Comparison of ENCODE assay signal across 1 cellular context in the genomic region with DNA sequence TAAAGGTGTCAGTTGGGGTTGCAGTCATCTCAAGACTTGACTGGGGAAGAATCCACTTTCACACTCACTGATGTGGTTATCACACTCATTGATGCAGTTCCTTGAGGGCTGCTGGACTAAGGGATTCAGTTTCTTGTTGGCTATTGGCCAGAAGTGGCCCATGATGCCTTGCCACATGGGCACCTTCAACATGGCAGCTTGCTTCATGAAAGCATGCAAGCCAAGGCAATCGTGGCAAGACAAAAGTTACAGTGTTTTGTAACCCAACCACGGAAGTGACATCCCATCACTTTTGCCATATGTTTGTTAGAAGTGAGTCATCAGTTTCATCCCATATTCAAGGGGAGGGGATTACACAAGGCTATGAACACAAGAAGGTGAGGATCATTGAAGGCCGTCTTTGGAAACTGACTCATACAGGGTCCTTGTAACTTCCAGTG.
TF ChIP-seq lines count a peak whose summit lies in the region.

No MANE protein-coding gene starts in this region.

TF ChIP-seq in HepG2, 621 proteins besides CTCF, POLR2A, EP300 and RAD21 (continued from another document and continues in another):
- no peak for TF ChIP-seq FOXP4 (CRISPR knock-in tag; IDR thresholded peaks at IDR 0.05)
- TF ChIP-seq HNRNPK (IDR thresholded peaks at IDR 0.05; ENCODE audit: low read depth, low read length, poor library complexity, severe bottlenecking) = no peak
- TF ChIP-seq FOXA1 (IDR thresholded peaks at IDR 0.05) = no peak
- peak; percentile 44; the same call in 1 of the 2 replicates for TF ChIP-seq FOXA1 (CRISPR knock-in tag; IDR thresholded peaks at IDR 0.05)
- TF ChIP-seq ZNF558 (CRISPR knock-in tag; IDR thresholded peaks at IDR 0.05; ENCODE audit: borderline replicate concordance) = no peak
- no peak for TF ChIP-seq ZNF629 (CRISPR knock-in tag; conservative IDR thresholded peaks at IDR 0.05)
- TF ChIP-seq IRX3 (CRISPR knock-in tag; IDR thresholded peaks at IDR 0.05; ENCODE audit: borderline replicate concordance, low read depth) = no peak
- no peak for TF ChIP-seq REXO4 (CRISPR knock-in tag; IDR thresholded peaks at IDR 0.05; ENCODE audit: borderline replicate concordance)
- no peak for TF ChIP-seq RBFOX2 (IDR thresholded peaks at IDR 0.05; ENCODE audit: low read depth, low read length)
- TF ChIP-seq JUND (CRISPR knock-in tag; IDR thresholded peaks at IDR 0.05) = no peak
- TF ChIP-seq TP53 (CRISPR knock-in tag; conservative IDR thresholded peaks at IDR 0.05) = no peak
- TF ChIP-seq MNT (IDR thresholded peaks at IDR 0.05) = 0 out of 2 replicates have a peak, but pooled peaks have one; percentile 12
- peak; percentile 35 for TF ChIP-seq BCL6 (CRISPR knock-in tag; IDR thresholded peaks at IDR 0.05)
- no peak for TF ChIP-seq IRF9 (CRISPR knock-in tag; IDR thresholded peaks at IDR 0.05; ENCODE audit: borderline replicate concordance)
- 0 out of 2 replicates have a peak, but pooled peaks have one; percentile 35 for TF ChIP-seq ERF (CRISPR knock-in tag; IDR thresholded peaks at IDR 0.05)
- no peak for TF ChIP-seq NAIF1 (CRISPR knock-in tag; IDR thresholded peaks at IDR 0.05; ENCODE audit: borderline replicate concordance)
- peak; percentile 52; the same call in 1 of the 2 replicates for TF ChIP-seq IRF2 (CRISPR knock-in tag; IDR thresholded peaks at IDR 0.05)
- TF ChIP-seq ZNF589 (CRISPR knock-in tag; conservative IDR thresholded peaks at IDR 0.05) = 0 out of 2 replicates have a peak, but pooled peaks have one; percentile 35
- TF ChIP-seq ATF4 (CRISPR knock-in tag; IDR thresholded peaks at IDR 0.05) = peak in 1 of 2 experiments; percentile 92; a peak in 2 of 4 replicates
- no peak for TF ChIP-seq ZBTB25 (CRISPR knock-in tag; IDR thresholded peaks at IDR 0.05)
- no peak for TF ChIP-seq NCOA5 (CRISPR knock-in tag; IDR thresholded peaks at IDR 0.05)
- no peak for TF ChIP-seq MLX (CRISPR knock-in tag; IDR thresholded peaks at IDR 0.05)
- peak; percentile 97 for TF ChIP-seq FOSL2 (CRISPR knock-in tag; IDR thresholded peaks at IDR 0.05)
- peak; percentile 56; the same call in 1 of the 2 replicates for TF ChIP-seq SP5 (CRISPR knock-in tag; IDR thresholded peaks at IDR 0.05; ENCODE audit: borderline replicate concordance, low read depth)
- no peak for TF ChIP-seq STAG1 (CRISPR knock-in tag; IDR thresholded peaks at IDR 0.05)
- no peak for TF ChIP-seq GABPA (IDR thresholded peaks at IDR 0.05; ENCODE audit: low read depth, low read length)
- TF ChIP-seq GABPA (CRISPR knock-in tag; IDR thresholded peaks at IDR 0.05; ENCODE audit: low read depth) = peak; percentile 53
- TF ChIP-seq SNRNP70 (IDR thresholded peaks at IDR 0.05; ENCODE audit: low read depth, low read length) = no peak
- peak; percentile 37; the same call in 1 of the 2 replicates for TF ChIP-seq RXRA (CRISPR knock-in tag; IDR thresholded peaks at IDR 0.05)
- TF ChIP-seq CBFB (CRISPR knock-in tag; IDR thresholded peaks at IDR 0.05) = no peak
- TF ChIP-seq CEBPG (CRISPR knock-in tag; IDR thresholded peaks at IDR 0.05) = peak; percentile 62; the same call in 1 of the 2 replicates
- 0 out of 2 replicates have a peak, but pooled peaks have one; percentile 21 for TF ChIP-seq EHMT2 (IDR thresholded peaks at IDR 0.05; ENCODE audit: borderline replicate concordance, low read depth, low read length)
- TF ChIP-seq SOX13 (IDR thresholded peaks at IDR 0.05) = no peak
- peak in 1 of 2 experiments; percentile 35; a peak in 1 of 4 replicates for TF ChIP-seq SOX13 (CRISPR knock-in tag; conservative IDR thresholded peaks at IDR 0.05 in 1 of 2, IDR thresholded peaks at IDR 0.05 in 1 of 2)
- no peak for TF ChIP-seq TCF12 (IDR thresholded peaks at IDR 0.05)
- no peak for TF ChIP-seq TCF12 (CRISPR knock-in tag; IDR thresholded peaks at IDR 0.05)
- TF ChIP-seq SATB2 (CRISPR knock-in tag; IDR thresholded peaks at IDR 0.05) = no peak
- no peak for TF ChIP-seq CC2D1A (CRISPR knock-in tag; IDR thresholded peaks at IDR 0.05)
- no peak for TF ChIP-seq NCOA1 (CRISPR knock-in tag; IDR thresholded peaks at IDR 0.05)
- TF ChIP-seq MYNN (CRISPR knock-in tag; IDR thresholded peaks at IDR 0.05; ENCODE audit: low read depth) = no peak
- peak; percentile 87 for TF ChIP-seq RARA (CRISPR knock-in tag; IDR thresholded peaks at IDR 0.05)
- no peak for TF ChIP-seq NFIC (IDR thresholded peaks at IDR 0.05; ENCODE audit: low read length)
- TF ChIP-seq XBP1 (CRISPR knock-in tag; IDR thresholded peaks at IDR 0.05) = no peak
- TF ChIP-seq ZNF766 (CRISPR knock-in tag; IDR thresholded peaks at IDR 0.05; ENCODE audit: borderline replicate concordance) = no peak
- peak; percentile 70 for TF ChIP-seq ELF1 (CRISPR knock-in tag; IDR thresholded peaks at IDR 0.05)
- no peak for TF ChIP-seq ZNF772 (CRISPR knock-in tag; IDR thresholded peaks at IDR 0.05)
- TF ChIP-seq SOX6 (IDR thresholded peaks at IDR 0.05) = no peak
- TF ChIP-seq SOX6 (CRISPR knock-in tag; IDR thresholded peaks at IDR 0.05) = peak; percentile 33; the same call in 1 of the 2 replicates
- no peak for TF ChIP-seq SSRP1 (CRISPR knock-in tag; IDR thresholded peaks at IDR 0.05)
- TF ChIP-seq ZNF792 (CRISPR knock-in tag; IDR thresholded peaks at IDR 0.05) = 0 out of 2 replicates have a peak, but pooled peaks have one; percentile 26
- TF ChIP-seq ZBTB7B (CRISPR knock-in tag; IDR thresholded peaks at IDR 0.05) = no peak
- TF ChIP-seq, protein P1, sequence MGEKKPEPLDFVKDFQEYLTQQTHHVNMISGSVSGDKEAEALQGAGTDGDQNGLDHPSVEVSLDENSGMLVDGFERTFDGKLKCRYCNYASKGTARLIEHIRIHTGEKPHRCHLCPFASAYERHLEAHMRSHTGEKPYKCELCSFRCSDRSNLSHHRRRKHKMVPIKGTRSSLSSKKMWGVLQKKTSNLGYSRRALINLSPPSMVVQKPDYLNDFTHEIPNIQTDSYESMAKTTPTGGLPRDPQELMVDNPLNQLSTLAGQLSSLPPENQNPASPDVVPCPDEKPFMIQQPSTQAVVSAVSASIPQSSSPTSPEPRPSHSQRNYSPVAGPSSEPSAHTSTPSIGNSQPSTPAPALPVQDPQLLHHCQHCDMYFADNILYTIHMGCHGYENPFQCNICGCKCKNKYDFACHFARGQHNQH (CRISPR knock-in tag; IDR thresholded peaks at IDR 0.05) = no peak; the same call in 1 of the 2 replicates
- peak; percentile 13; the same call in 1 of the 2 replicates for TF ChIP-seq TCF7 (IDR thresholded peaks at IDR 0.05; ENCODE audit: low read depth)
- TF ChIP-seq ATF7-NPFF (CRISPR knock-in tag; IDR thresholded peaks at IDR 0.05; ENCODE audit: low read depth) = no peak
- TF ChIP-seq ZNF782 (CRISPR knock-in tag; IDR thresholded peaks at IDR 0.05; ENCODE audit: borderline replicate concordance) = no peak
- no peak; the same call in 1 of the 2 replicates for TF ChIP-seq CREM (IDR thresholded peaks at IDR 0.05)
- no peak for TF ChIP-seq CREM (CRISPR knock-in tag; IDR thresholded peaks at IDR 0.05)
- TF ChIP-seq, protein P2, sequence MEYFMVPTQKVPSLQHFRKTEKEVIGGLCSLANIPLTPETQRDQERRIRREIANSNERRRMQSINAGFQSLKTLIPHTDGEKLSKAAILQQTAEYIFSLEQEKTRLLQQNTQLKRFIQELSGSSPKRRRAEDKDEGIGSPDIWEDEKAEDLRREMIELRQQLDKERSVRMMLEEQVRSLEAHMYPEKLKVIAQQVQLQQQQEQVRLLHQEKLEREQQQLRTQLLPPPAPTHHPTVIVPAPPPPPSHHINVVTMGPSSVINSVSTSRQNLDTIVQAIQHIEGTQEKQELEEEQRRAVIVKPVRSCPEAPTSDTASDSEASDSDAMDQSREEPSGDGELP (IDR thresholded peaks at IDR 0.05; ENCODE audit: borderline replicate concordance, low read depth) = 0 out of 2 replicates have a peak, but pooled peaks have one; percentile 39
- TF ChIP-seq CBX5 (CRISPR knock-in tag; IDR thresholded peaks at IDR 0.05; ENCODE audit: borderline replicate concordance) = peak; percentile 69
- TF ChIP-seq, protein P3, sequence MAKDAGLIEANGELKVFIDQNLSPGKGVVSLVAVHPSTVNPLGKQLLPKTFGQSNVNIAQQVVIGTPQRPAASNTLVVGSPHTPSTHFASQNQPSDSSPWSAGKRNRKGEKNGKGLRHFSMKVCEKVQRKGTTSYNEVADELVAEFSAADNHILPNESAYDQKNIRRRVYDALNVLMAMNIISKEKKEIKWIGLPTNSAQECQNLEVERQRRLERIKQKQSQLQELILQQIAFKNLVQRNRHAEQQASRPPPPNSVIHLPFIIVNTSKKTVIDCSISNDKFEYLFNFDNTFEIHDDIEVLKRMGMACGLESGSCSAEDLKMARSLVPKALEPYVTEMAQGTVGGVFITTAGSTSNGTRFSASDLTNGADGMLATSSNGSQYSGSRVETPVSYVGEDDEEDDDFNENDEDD (CRISPR knock-in tag; IDR thresholded peaks at IDR 0.05; ENCODE audit: borderline replicate concordance) = no peak
- no peak for TF ChIP-seq ZFP36L2 (CRISPR knock-in tag; IDR thresholded peaks at IDR 0.05)
- TF ChIP-seq HMG20A (CRISPR knock-in tag; IDR thresholded peaks at IDR 0.05; ENCODE audit: borderline replicate concordance) = peak; percentile 72; the same call in 1 of the 2 replicates
- TF ChIP-seq NFKB2 (CRISPR knock-in tag; IDR thresholded peaks at IDR 0.05; ENCODE audit: borderline replicate concordance) = no peak
- no peak for TF ChIP-seq ZMAT3 (CRISPR knock-in tag; conservative IDR thresholded peaks at IDR 0.05)
- TF ChIP-seq, protein P4, sequence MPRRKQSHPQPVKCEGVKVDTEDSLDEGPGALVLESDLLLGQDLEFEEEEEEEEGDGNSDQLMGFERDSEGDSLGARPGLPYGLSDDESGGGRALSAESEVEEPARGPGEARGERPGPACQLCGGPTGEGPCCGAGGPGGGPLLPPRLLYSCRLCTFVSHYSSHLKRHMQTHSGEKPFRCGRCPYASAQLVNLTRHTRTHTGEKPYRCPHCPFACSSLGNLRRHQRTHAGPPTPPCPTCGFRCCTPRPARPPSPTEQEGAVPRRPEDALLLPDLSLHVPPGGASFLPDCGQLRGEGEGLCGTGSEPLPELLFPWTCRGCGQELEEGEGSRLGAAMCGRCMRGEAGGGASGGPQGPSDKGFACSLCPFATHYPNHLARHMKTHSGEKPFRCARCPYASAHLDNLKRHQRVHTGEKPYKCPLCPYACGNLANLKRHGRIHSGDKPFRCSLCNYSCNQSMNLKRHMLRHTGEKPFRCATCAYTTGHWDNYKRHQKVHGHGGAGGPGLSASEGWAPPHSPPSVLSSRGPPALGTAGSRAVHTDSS (CRISPR knock-in tag; conservative IDR thresholded peaks at IDR 0.05) = no peak
